Comparison of ENCODE assay signal across 11 cellular contexts in the genomic region with DNA sequence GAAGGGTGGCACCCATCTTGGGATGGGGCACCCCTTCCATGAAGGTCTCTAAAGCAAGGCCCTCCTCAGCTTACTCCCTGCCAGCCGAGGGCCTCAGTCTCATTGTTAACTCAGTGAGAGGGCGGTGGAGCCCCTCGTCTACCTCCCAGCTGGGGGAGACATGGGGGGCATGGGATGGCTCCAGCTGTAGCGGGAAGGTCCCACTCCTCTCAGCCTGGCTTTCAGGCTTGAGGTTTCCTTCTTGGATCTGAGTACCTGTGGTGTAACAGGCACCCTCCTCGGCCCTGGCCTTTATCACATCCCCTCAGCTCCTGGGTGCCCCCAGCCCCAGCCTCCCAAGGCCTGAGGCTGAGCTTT. TPM values are rescaled to one million over a fixed set of nuclear protein-coding genes. Genes with fewer than 3 reads are reported as not detected.
DNase-seq lines count a peak whose midpoint lies in the region; ATAC-seq, FAIRE-seq and TF ChIP-seq lines count a peak whose summit lies in the region.
"Had no signal": no experiment of that assay in that cellular context is flagged by ENCODE, and none has a peak within 500 bp of the region (broad histone marks: within the 10 kb centered on the region; RNA-seq: fewer than 3 reads in every experiment).

No MANE protein-coding gene starts in this region.

- peaks cover 24% of the 10 kb centered on the region for H3K4me1 ChIP-seq in CD4-positive, CD25-positive, alpha-beta regulatory T cell (ENCODE audit: control insufficient read depth, insufficient read depth, low read length, poor library complexity, severe bottlenecking)
- H3K4me1 ChIP-seq in KMS-11 (ENCODE audit: low read depth, poor library complexity, severe bottlenecking): peaks cover 24% of the 10 kb centered on the region
- H3K4me1 ChIP-seq in GM12878 (ENCODE audit: control insufficient read depth, insufficient read depth, low read length): peaks cover 12% of the 10 kb centered on the region

- BruUV-seq in GM12878 (replicated peaks; lab: Mats Ljungman, UMichigan): no TSS peak

- no peaks in the 10 kb centered on the region for H3K9me3 ChIP-seq in CD4-positive, CD25-positive, alpha-beta regulatory T cell (ENCODE audit: control insufficient read depth in 2 of 2, low read length in 2 of 2)
- no peaks in the 10 kb centered on the region for H3K9me3 ChIP-seq in GM12878 (replicated peaks; ENCODE audit: control insufficient read depth, insufficient read depth, low read length)
- H3K9me3 ChIP-seq: lower lobe of right lung, Peyer's patch had no signal

- DNase-seq in CD4-positive, CD25-positive, alpha-beta regulatory T cell: no peak
- no peak for DNase-seq in GM12878 (ENCODE audit: low read depth, low spot score)
- no peak for DNase-seq in natural killer cell treated with Interleukin-12 subunit alpha and Interleukin-12 subunit beta and Interleukin-15 and Interleukin-18, amount 100 ng/mL, for 72 hours (ENCODE audit: low spot score)
- no peak for DNase-seq in HT-29 (ENCODE audit: low spot score)
- no peak for DNase-seq in NCI-H82 treated with DMSO at 0.1 percent for 48 hours (lab: John Stamatoyannopoulos, UW; ENCODE audit: unreplicated experiment)
- no peak for DNase-seq in activated CD4-positive, CD25-positive, alpha-beta regulatory T cell (lab: John Stamatoyannopoulos, UW)
- no peak for DNase-seq in left cardiac atrium
- DNase-seq: DMS79, lower lobe of right lung, Peyer's patch had no signal

- H4K20me1 ChIP-seq in KMS-11 (ENCODE audit: insufficient read depth) (no peaks in the 10 kb centered on the region), GM12878 (ENCODE audit: control insufficient read depth, insufficient read depth) (no peaks in the 10 kb centered on the region)

- intact Hi-C loops in GM12878 (cut with micrococcal nuclease; ENCODE audit: unreplicated experiment) (no loop called here), left cardiac atrium (cut with DNase I) (no loop called here)

- H3K9ac ChIP-seq in KMS-11 (no peak overlapping the region), GM12878 (ENCODE audit: control insufficient read depth, insufficient read depth, low read length) (peak overlapping the region; percentile 89)

- FAIRE-seq in GM12878 (lab: Jason Lieb, UNC): no peak

- in situ Hi-C loops in GM12878 (cut with MboI): no loop called here

- no peak for TF ChIP-seq RAD21 in GM12878 (IDR thresholded peaks at IDR 0.05; ENCODE audit: insufficient read depth, low read depth, low read length)

- H3K36me3 Mint-ChIP-seq in CD4-positive, CD25-positive, alpha-beta regulatory T cell: peaks cover 5% of the 10 kb centered on the region
- H3K36me3 Mint-ChIP-seq in natural killer cell treated with Interleukin-12 subunit alpha and Interleukin-12 subunit beta and Interleukin-15 and Interleukin-18, amount 100 ng/mL, for 72 hours: peaks cover 7% of the 10 kb centered on the region

- POLR2A ChIA-PET in GM12878 (lab: Charles Lee): interaction anchor here (2.0 kb wide), 1 partner anchor 17 kb away, joined by 11 read pairs; no protein-coding TSS in a partner anchor

- RAD21 ChIA-PET in GM12878 (lab: Charles Lee; ENCODE audit: unreplicated experiment): interaction anchor here (0.9 kb wide), 1 partner anchor 38 kb away, joined by 4 read pairs; a partner anchor contains a TSS

- no peak overlapping the region for H3K4me3 ChIP-seq in CD4-positive, CD25-positive, alpha-beta regulatory T cell (ENCODE audit: low read depth, low read length)
- H3K4me3 ChIP-seq in KMS-11 (IDR thresholded peaks at IDR 0.05; ENCODE audit: insufficient read depth, low read depth, low read length): no peak overlapping the region
- H3K4me3 ChIP-seq in GM12878: peak overlapping the region; percentile 98

- peak overlapping the region; percentile 93 to 98 (median 96) for H3K4me3 Mint-ChIP-seq in CD4-positive, CD25-positive, alpha-beta regulatory T cell
- H3K4me3 Mint-ChIP-seq in natural killer cell treated with Interleukin-12 subunit alpha and Interleukin-12 subunit beta and Interleukin-15 and Interleukin-18, amount 100 ng/mL, for 72 hours: peak overlapping the region; percentile 84

- TF ChIP-seq EP300 in GM12878 (IDR thresholded peaks at IDR 0.05; ENCODE audit: borderline replicate concordance in 1 of 2, control insufficient read depth in 1 of 2, low read depth in 2 of 2, low read length in 2 of 2): no peak

- H3K27me3 Mint-ChIP-seq in CD4-positive, CD25-positive, alpha-beta regulatory T cell: peaks cover 4% of the 10 kb centered on the region
- H3K27me3 Mint-ChIP-seq in natural killer cell treated with Interleukin-12 subunit alpha and Interleukin-12 subunit beta and Interleukin-15 and Interleukin-18, amount 100 ng/mL, for 72 hours: no peaks in the 10 kb centered on the region

- no peak for TF ChIP-seq CTCF in KMS-11 (conservative IDR thresholded peaks at IDR 0.05; ENCODE audit: low read depth, low read length)
- TF ChIP-seq CTCF in GM12878 (IDR thresholded peaks at IDR 0.05 in 2 of 3, conservative IDR thresholded peaks at IDR 0.05 in 1 of 3; ENCODE audit: control insufficient read depth in 2 of 3, extremely low read depth in 1 of 3, insufficient read depth in 1 of 3, low read depth in 3 of 3, low read length in 3 of 3): no peak

- no peaks in the 10 kb centered on the region for H3K27me3 ChIP-seq in CD4-positive, CD25-positive, alpha-beta regulatory T cell (ENCODE audit: control insufficient read depth, insufficient read depth, low read length)
- H3K27me3 ChIP-seq in KMS-11 (ENCODE audit: insufficient read depth, low read depth) (no peaks in the 10 kb centered on the region), GM12878 (replicated peaks in 1 of 2; ENCODE audit: control insufficient read depth in 2 of 2, insufficient read depth in 2 of 2, low read length in 1 of 2) (no peaks in the 10 kb centered on the region)
- H3K27me3 ChIP-seq: Peyer's patch had no signal

- peaks cover 0 to 37% (median 18%) of the 10 kb centered on the region in 4 donors for H3K4me1 Mint-ChIP-seq in CD4-positive, CD25-positive, alpha-beta regulatory T cell
- peaks cover 18 to 28% of the 10 kb centered on the region in 2 donors for H3K4me1 Mint-ChIP-seq in natural killer cell treated with Interleukin-12 subunit alpha and Interleukin-12 subunit beta and Interleukin-15 and Interleukin-18, amount 100 ng/mL, for 72 hours (ENCODE audit: low read depth in 2 of 2)

- ATAC-seq in CD4-positive, CD25-positive, alpha-beta regulatory T cell (ENCODE audit: low read depth in 2 of 2): no peak
- ATAC-seq in GM12878 (no peak), left cardiac atrium (no peak)
- ATAC-seq in natural killer cell treated with Interleukin-12 subunit alpha and Interleukin-12 subunit beta and Interleukin-15 and Interleukin-18, amount 100 ng/mL, for 72 hours: no peak
- ATAC-seq: lower lobe of right lung had no signal

- 91% methylated on average over 4 of the region's 5 CpGs for WGBS in GM12878 (ENCODE audit: insufficient coverage, insufficient replicate concordance, low lambda C conversion rate, missing lambda C conversion rate)

- peak overlapping the region; percentile 90 for H3K27ac ChIP-seq in CD4-positive, CD25-positive, alpha-beta regulatory T cell (ENCODE audit: insufficient read depth, low read length, poor library complexity, severe bottlenecking)
- no peak overlapping the region for H3K27ac ChIP-seq in KMS-11
- peak overlapping the region; percentile 92 for H3K27ac ChIP-seq in GM12878 (ENCODE audit: control insufficient read depth, insufficient read depth)
- H3K27ac ChIP-seq: lower lobe of right lung had no signal

- CTCF ChIA-PET in GM12878 (lab: Yijun Ruan, JAX): interaction anchor here (0.9 kb wide), 1 partner anchor 17 kb away, joined by 4 read pairs; no protein-coding TSS in a partner anchor

- peaks cover 6% of the 10 kb centered on the region for H3K36me3 ChIP-seq in CD4-positive, CD25-positive, alpha-beta regulatory T cell (ENCODE audit: control insufficient read depth, insufficient read depth, low read length)
- H3K36me3 ChIP-seq in KMS-11 (ENCODE audit: insufficient read depth): peaks cover 2% of the 10 kb centered on the region; the same call in 1 of the 2 replicates
- peaks cover 12 to 23% of the 10 kb centered on the region in 2 experiments for H3K36me3 ChIP-seq in GM12878 (ENCODE audit: control insufficient read depth in 2 of 2, insufficient read depth in 2 of 2, low read length in 1 of 2)

- H3K79me2 ChIP-seq in KMS-11 (ENCODE audit: insufficient read depth, low read depth) (peaks cover 21% of the 10 kb centered on the region), GM12878 (ENCODE audit: control insufficient read depth, insufficient read depth, low read length) (peaks cover 34% of the 10 kb centered on the region)

- peaks cover 0 to 3% (median 0%) of the 10 kb centered on the region in 7 donors for H3K9me3 Mint-ChIP-seq in CD4-positive, CD25-positive, alpha-beta regulatory T cell
- H3K9me3 Mint-ChIP-seq in natural killer cell treated with Interleukin-12 subunit alpha and Interleukin-12 subunit beta and Interleukin-15 and Interleukin-18, amount 100 ng/mL, for 72 hours: peaks cover 5% of the 10 kb centered on the region

- peak overlapping the region in 1 of 3 donors; percentile 94 for H3K27ac Mint-ChIP-seq in CD4-positive, CD25-positive, alpha-beta regulatory T cell
- no peak overlapping the region for H3K27ac Mint-ChIP-seq in natural killer cell treated with Interleukin-12 subunit alpha and Interleukin-12 subunit beta and Interleukin-15 and Interleukin-18, amount 100 ng/mL, for 72 hours

- H2AFZ ChIP-seq in KMS-11 (ENCODE audit: low read depth) (no peak overlapping the region), GM12878 (ENCODE audit: control insufficient read depth, low read depth, low read length) (no peak overlapping the region)

- SMC1A ChIA-PET in GM12878 (lab: Charles Lee; ENCODE audit: uncharacterized antibody, unreplicated experiment): interaction anchor here (0.6 kb wide), 1 partner anchor 23 kb away, joined by 3 read pairs; no protein-coding TSS in a partner anchor

- peak overlapping the region; percentile 95; the same call in 1 of the 2 replicates for H3K4me2 ChIP-seq in KMS-11
- peak overlapping the region; percentile 83 for H3K4me2 ChIP-seq in GM12878 (ENCODE audit: control insufficient read depth, insufficient read depth)

- TF ChIP-seq POLR2A in GM12878 (IDR thresholded peaks at IDR 0.05; ENCODE audit: low read depth, low read length): no peak; the same call in 1 of the 2 replicates

RNA-seq across cellular contexts. Expression of a gene that starts 2.0 kb away (rescaled TPM):
- total RNA-seq in CD4-positive, CD25-positive, alpha-beta regulatory T cell: 202 TPM
- 1,000 to 10,000 TPM; 1,100 to 1,384 (median 1,231) TPM for polyA plus RNA-seq in CD4-positive, CD25-positive, alpha-beta regulatory T cell
- 53.3 and 56.6 TPM in 2 replicates for total RNA-seq in GM12878 (2013; cell fraction: nucleolus; rRNA removed)
- total RNA-seq in GM12878 (2014; rRNA removed) (737 and 939 TPM in 2 replicates), GM12878 (2014; rRNA removed; fragmentation: Illumina TruSeq; extraction: Trizol) (183 and 215 TPM in 2 replicates), GM12878 (2021) (1,146 and 1,222 TPM in 2 replicates), left cardiac atrium (100 to 1,000 TPM; 292 to 347 TPM)
- polyA plus RNA-seq in GM12878 (2011; ENCODE audit: low read depth): 548 TPM
- polyA plus RNA-seq in GM12878 (2011; rRNA removed) (233 and 593 TPM in 2 replicates), GM12878 (2014; fragmentation: Illumina TruSeq; extraction: Trizol) (5.2 and 37.7 TPM in 2 replicates), GM12878 (2014; fragmentation: Nextera tagmentation; extraction: Ambion mirVana) (100 to 1,000 TPM; 188 to 220 TPM), GM12878 (2014; rRNA removed) (1,025 and 1,355 TPM in 2 replicates), GM12878 (2016; fragmentation: Nextera tagmentation; extraction: Ambion mirVana) (1,000 to 10,000 TPM; 2,816 to 2,972 TPM)
- polyA plus RNA-seq in GM12878 (2011; cell fraction: cytosol; rRNA removed): 608 and 1,158 TPM in 2 replicates
- 459 and 729 TPM in 2 replicates for polyA plus RNA-seq in GM12878 (2011; cell fraction: nucleus; rRNA removed)
- 1,086 and 1,453 TPM in 2 replicates for polyA plus RNA-seq in GM12878 (2012)
- polyA minus RNA-seq in GM12878 (2011; rRNA and poly(A)+ RNA removed): 52.9 and 161 TPM in 2 replicates
- polyA minus RNA-seq in GM12878 (2011; cell fraction: cytosol; rRNA and poly(A)+ RNA removed): 306 and 426 TPM in 2 replicates
- polyA minus RNA-seq in GM12878 (2011; cell fraction: nucleus; rRNA and poly(A)+ RNA removed): 107 and 133 TPM in 2 replicates
- 100 to 1,000 TPM; 495 to 579 TPM for total RNA-seq in natural killer cell treated with Interleukin-12 subunit alpha and Interleukin-12 subunit beta and Interleukin-15 and Interleukin-18, amount 100 ng/mL, for 72 hours
- total RNA-seq in HT-29 (2014; rRNA removed; shearing (Covaris generic)): 875 and 977 TPM in 2 replicates

RNA-seq across cellular contexts. Expression of a gene that starts 38.5 kb away (rescaled TPM):
- 8.6 TPM for total RNA-seq in CD4-positive, CD25-positive, alpha-beta regulatory T cell
- polyA plus RNA-seq in CD4-positive, CD25-positive, alpha-beta regulatory T cell: 1 to 10 TPM; 2.5 to 4.6 (median 4.1) TPM
- 25.2 and 25.7 TPM in 2 replicates for total RNA-seq in GM12878 (2013; cell fraction: nucleolus; rRNA removed)
- total RNA-seq in GM12878 (2014; rRNA removed): 10.5 and 13.0 TPM in 2 replicates
- total RNA-seq in GM12878 (2014; rRNA removed; fragmentation: Illumina TruSeq; extraction: Trizol): 8.1 and 8.9 TPM in 2 replicates
- 12.2 and 15.7 TPM in 2 replicates for total RNA-seq in GM12878 (2021)
- polyA plus RNA-seq in GM12878 (2011; ENCODE audit: low read depth): 9.2 TPM
- 7.5 and 8.4 TPM in 2 replicates for polyA plus RNA-seq in GM12878 (2011; rRNA removed)
- polyA plus RNA-seq in GM12878 (2011; cell fraction: cytosol; rRNA removed): 7.6 and 11.5 TPM in 2 replicates
- 16.6 and 19.3 TPM in 2 replicates for polyA plus RNA-seq in GM12878 (2011; cell fraction: nucleus; rRNA removed)
- 12.9 and 18.4 TPM in 2 replicates for polyA plus RNA-seq in GM12878 (2012)
- 8.6 and 13.3 TPM in 2 replicates for polyA plus RNA-seq in GM12878 (2014; fragmentation: Illumina TruSeq; extraction: Trizol)
- polyA plus RNA-seq in GM12878 (2014; fragmentation: Nextera tagmentation; extraction: Ambion mirVana): 1 to 10 TPM in 1 of 2 experiments, under 1 TPM in 1; 0.98 to 2.9 TPM
- polyA plus RNA-seq in GM12878 (2014; rRNA removed): 17.7 and 18.3 TPM in 2 replicates
- polyA plus RNA-seq in GM12878 (2016; fragmentation: Nextera tagmentation; extraction: Ambion mirVana): 1 to 10 TPM; 8.0 TPM
- polyA minus RNA-seq in GM12878 (2011; rRNA and poly(A)+ RNA removed): 8.2 and 11.6 TPM in 2 replicates
- polyA minus RNA-seq in GM12878 (2011; cell fraction: cytosol; rRNA and poly(A)+ RNA removed): 3.5 and 6.1 TPM in 2 replicates
- polyA minus RNA-seq in GM12878 (2011; cell fraction: nucleus; rRNA and poly(A)+ RNA removed): 7.7 and 10.9 TPM in 2 replicates
- 10 to 100 TPM in 1 of 2 donors, 1 to 10 TPM in 1; 6.8 to 12.5 TPM for total RNA-seq in natural killer cell treated with Interleukin-12 subunit alpha and Interleukin-12 subunit beta and Interleukin-15 and Interleukin-18, amount 100 ng/mL, for 72 hours
- 7.7 and 9.7 TPM in 2 replicates for total RNA-seq in HT-29 (2014; rRNA removed; shearing (Covaris generic))
- total RNA-seq in left cardiac atrium: 10 to 100 TPM; 15.0 TPM

RNA-seq across cellular contexts. Expression of a gene that starts 57.3 kb away (rescaled TPM):
- total RNA-seq in CD4-positive, CD25-positive, alpha-beta regulatory T cell: 1.0 TPM
- under 1 TPM in 1 of 4 donors, not detected in 3; 0.53 TPM for polyA plus RNA-seq in CD4-positive, CD25-positive, alpha-beta regulatory T cell
- total RNA-seq in GM12878 (2013; cell fraction: nucleolus; rRNA removed): 10.6 and 12.5 TPM in 2 replicates
- total RNA-seq in GM12878 (2014; rRNA removed) (14.6 and 21.0 TPM in 2 replicates), GM12878 (2014; rRNA removed; fragmentation: Illumina TruSeq; extraction: Trizol) (8.7 and 9.4 TPM in 2 replicates), GM12878 (2021) (17.4 and 19.4 TPM in 2 replicates), left cardiac atrium (1 to 10 TPM; 5.8 to 6.5 TPM)
- polyA plus RNA-seq in GM12878 (2011; ENCODE audit: low read depth): 9.4 TPM
- polyA plus RNA-seq in GM12878 (2011; rRNA removed) (2.1 and 5.2 TPM in 2 replicates), GM12878 (2014; fragmentation: Illumina TruSeq; extraction: Trizol) (2.3 and 7.4 TPM in 2 replicates), GM12878 (2014; fragmentation: Nextera tagmentation; extraction: Ambion mirVana) (1 to 10 TPM; 4.1 to 6.4 TPM), GM12878 (2014; rRNA removed) (28.1 and 29.7 TPM in 2 replicates), GM12878 (2016; fragmentation: Nextera tagmentation; extraction: Ambion mirVana) (10 to 100 TPM; 49.1 to 52.4 TPM)
- polyA plus RNA-seq in GM12878 (2011; cell fraction: cytosol; rRNA removed): 10.4 and 15.5 TPM in 2 replicates
- polyA plus RNA-seq in GM12878 (2011; cell fraction: nucleus; rRNA removed): 29.8 and 30.3 TPM in 2 replicates
- 18.0 and 23.9 TPM in 2 replicates for polyA plus RNA-seq in GM12878 (2012)
- 1.8 and 4.4 TPM in 2 replicates for polyA minus RNA-seq in GM12878 (2011; rRNA and poly(A)+ RNA removed)
- 1.1 and 1.6 TPM in 2 replicates for polyA minus RNA-seq in GM12878 (2011; cell fraction: cytosol; rRNA and poly(A)+ RNA removed)
- 3.3 and 4.9 TPM in 2 replicates for polyA minus RNA-seq in GM12878 (2011; cell fraction: nucleus; rRNA and poly(A)+ RNA removed)
- 10 to 100 TPM in 1 of 2 donors, 1 to 10 TPM in 1; 4.7 to 14.3 TPM for total RNA-seq in natural killer cell treated with Interleukin-12 subunit alpha and Interleukin-12 subunit beta and Interleukin-15 and Interleukin-18, amount 100 ng/mL, for 72 hours
- total RNA-seq in HT-29 (2014; rRNA removed; shearing (Covaris generic)): 0.79 and 0.91 TPM in 2 replicates
